In the genomic region with DNA sequence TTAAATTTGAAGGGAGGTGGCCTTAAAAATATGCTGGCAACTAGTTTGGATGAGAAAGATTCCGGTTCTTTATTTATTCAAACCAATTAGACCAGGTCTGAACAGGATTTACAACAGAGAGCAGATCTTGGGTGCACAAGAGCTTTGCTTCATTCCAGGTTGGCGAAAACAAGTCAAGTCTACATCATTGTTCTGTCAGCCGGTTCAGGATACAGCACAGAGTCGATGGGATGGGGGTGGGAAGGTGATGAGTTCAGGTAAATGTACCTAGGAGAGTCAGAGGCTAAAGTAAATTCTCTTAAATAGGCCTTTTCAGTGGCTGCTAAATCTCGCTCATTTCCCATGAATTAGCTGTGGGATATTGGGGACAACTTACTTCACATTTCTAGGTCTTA, we compare ENCODE assay signal across 8 cellular contexts. TPM values are rescaled to one million over a fixed set of nuclear protein-coding genes. Genes with fewer than 3 reads are reported as not detected.
A peak's percentile ranks its signal among the peaks of the same experiment; 100 is the strongest.
DNase-seq lines count a peak whose midpoint lies in the region; ATAC-seq and TF ChIP-seq lines count a peak whose summit lies in the region.

No MANE protein-coding gene starts in this region.

- peaks cover 31 to 60% (median 43%) of the 10 kb centered on the region in 4 donors for H3K4me1 Mint-ChIP-seq in CD4-positive, CD25-positive, alpha-beta regulatory T cell
- H3K4me1 Mint-ChIP-seq in nephron progenitor cell = peaks cover 60% of the 10 kb centered on the region

- ATAC-seq in CD4-positive, CD25-positive, alpha-beta regulatory T cell (ENCODE audit: low read depth in 2 of 2) = no peak
- ATAC-seq in HG02885 (IDR thresholded peaks at IDR 0.05; ENCODE audit: poor library complexity, unreplicated experiment) = no peak
- ATAC-seq in GM21737 (IDR thresholded peaks at IDR 0.05; ENCODE audit: unreplicated experiment) = no peak
- ATAC-seq in HG03196 (IDR thresholded peaks at IDR 0.05; ENCODE audit: unreplicated experiment) = no peak

- DNase-seq in CD4-positive, CD25-positive, alpha-beta regulatory T cell = no peak
- no peak for DNase-seq in MM.1S
- DNase-seq in coronary artery (ENCODE audit: low spot score) = no peak
- DNase-seq in nephron progenitor cell = no peak
- no peak for DNase-seq in stimulated activated CD4-positive, alpha-beta T cell treated with anti-CD3 and anti-CD28 coated beads, Interleukin-15, amount 100 ng/mL, for 24 hours

- H3K27ac Mint-ChIP-seq in CD4-positive, CD25-positive, alpha-beta regulatory T cell = peak overlapping the region; percentile 96 to 99 (median 99)
- H3K27ac Mint-ChIP-seq in nephron progenitor cell = peak overlapping the region; percentile 88

- H3K9ac ChIP-seq in MM.1S (ENCODE audit: low read length) = peak overlapping the region; percentile 56

- TF ChIP-seq CTCF in MM.1S (IDR thresholded peaks at IDR 0.05; ENCODE audit: low read length) (no peak), coronary artery (IDR thresholded peaks at IDR 0.05) (no peak), nephron progenitor cell (IDR thresholded peaks at IDR 0.05) (no peak)

- H3K36me3 Mint-ChIP-seq in CD4-positive, CD25-positive, alpha-beta regulatory T cell = no peaks in the 10 kb centered on the region
- H3K36me3 Mint-ChIP-seq in nephron progenitor cell (ENCODE audit: low read depth) = no peaks in the 10 kb centered on the region

- H3K4me1 ChIP-seq in CD4-positive, CD25-positive, alpha-beta regulatory T cell (ENCODE audit: control insufficient read depth, insufficient read depth, low read length, poor library complexity, severe bottlenecking) = peaks cover 59% of the 10 kb centered on the region
- peaks cover 23% of the 10 kb centered on the region for H3K4me1 ChIP-seq in MM.1S (ENCODE audit: low read length)

- peak overlapping the region; percentile 93 for H3K27ac ChIP-seq in CD4-positive, CD25-positive, alpha-beta regulatory T cell (ENCODE audit: insufficient read depth, low read length, poor library complexity, severe bottlenecking)
- H3K27ac ChIP-seq in MM.1S (ENCODE audit: low read length) (peak overlapping the region; percentile 41; the same call in 1 of the 2 replicates), coronary artery (peak overlapping the region in 1 of 2 donors; percentile 97)

- H3K27me3 ChIP-seq in CD4-positive, CD25-positive, alpha-beta regulatory T cell (ENCODE audit: control insufficient read depth, insufficient read depth, low read length) = no peaks in the 10 kb centered on the region
- H3K27me3 ChIP-seq in MM.1S (replicated peaks; ENCODE audit: insufficient read depth, low read length) = no peaks in the 10 kb centered on the region

- H3K9me3 Mint-ChIP-seq in CD4-positive, CD25-positive, alpha-beta regulatory T cell = no peaks in the 10 kb centered on the region
- no peaks in the 10 kb centered on the region for H3K9me3 Mint-ChIP-seq in nephron progenitor cell

- H3K9me2 ChIP-seq in MM.1S (replicated peaks; ENCODE audit: insufficient read depth, low read length) = no peaks in the 10 kb centered on the region

- no peaks in the 10 kb centered on the region for H3K36me3 ChIP-seq in CD4-positive, CD25-positive, alpha-beta regulatory T cell (ENCODE audit: control insufficient read depth, insufficient read depth, low read length)
- no peaks in the 10 kb centered on the region for H3K36me3 ChIP-seq in MM.1S (replicated peaks; ENCODE audit: insufficient read depth, low read length)

- peaks cover 37% of the 10 kb centered on the region for H3F3A ChIP-seq in MM.1S (ENCODE audit: insufficient read depth, low read length)

- peak overlapping the region; percentile 98 for H3K4me2 ChIP-seq in MM.1S (ENCODE audit: low read depth, low read length)

- H3K27me3 Mint-ChIP-seq in CD4-positive, CD25-positive, alpha-beta regulatory T cell = peaks cover 4% of the 10 kb centered on the region
- H3K27me3 Mint-ChIP-seq in nephron progenitor cell (ENCODE audit: low read depth, poor library complexity) = peaks cover 1% of the 10 kb centered on the region

- H3K79me2 ChIP-seq in MM.1S (ENCODE audit: low read length) = peaks cover 44% of the 10 kb centered on the region

- no peaks in the 10 kb centered on the region for H4K20me1 ChIP-seq in MM.1S (ENCODE audit: insufficient read depth, low read length)

- H2AFZ ChIP-seq in MM.1S (ENCODE audit: low read length) = peak overlapping the region; percentile 90

- H3K9me3 ChIP-seq in CD4-positive, CD25-positive, alpha-beta regulatory T cell (ENCODE audit: control insufficient read depth in 2 of 2, low read length in 2 of 2) = no peaks in the 10 kb centered on the region
- H3K9me3 ChIP-seq in MM.1S (replicated peaks; ENCODE audit: insufficient read depth, low read length) = no peaks in the 10 kb centered on the region

- peak overlapping the region; percentile 95 for H3K4me3 ChIP-seq in CD4-positive, CD25-positive, alpha-beta regulatory T cell (ENCODE audit: low read depth, low read length)
- peak overlapping the region; percentile 92 for H3K4me3 ChIP-seq in MM.1S (ENCODE audit: low read length)
- H3K4me3 ChIP-seq in coronary artery = peak overlapping the region; percentile 95

- peak overlapping the region; percentile 96 to 99 (median 97) for H3K4me3 Mint-ChIP-seq in CD4-positive, CD25-positive, alpha-beta regulatory T cell
- peak overlapping the region; percentile 86 for H3K4me3 Mint-ChIP-seq in nephron progenitor cell

RNA-seq across cellular contexts. Expression of gene STIM2, which starts 0.9 kb away (rescaled TPM):
- 83.4 TPM for total RNA-seq in CD4-positive, CD25-positive, alpha-beta regulatory T cell
- 10 to 100 TPM; 20.2 to 30.5 (median 22.9) TPM for polyA plus RNA-seq in CD4-positive, CD25-positive, alpha-beta regulatory T cell
